ENCODE assay signal across 23 cellular contexts in genomic region chr22:31440681-31441080, GRCh38.
"Had no signal": no experiment of that assay in that cellular context is flagged by ENCODE, and none has a peak within 500 bp of the region (broad histone marks: within the 10 kb centered on the region; RNA-seq: fewer than 3 reads in every experiment).

No MANE protein-coding gene starts in this region.

- ATAC-seq: lower lobe of right lung; natural killer cell treated with Interleukin-12 subunit alpha and Interleukin-12 subunit beta and Interleukin-15 and Interleukin-18, amount 100 ng/mL, for 72 hours; pancreas had no signal

- H3K27me3 ChIP-seq: dorsolateral prefrontal cortex, hepatocyte, pancreas, stomach had no signal

- H3K9me3 ChIP-seq: left ventricle myocardium inferior, lower lobe of right lung, pancreas, stomach, thoracic aorta had no signal

- H3K27me3 Mint-ChIP-seq: memory B cell; natural killer cell treated with Interleukin-12 subunit alpha and Interleukin-12 subunit beta and Interleukin-15 and Interleukin-18, amount 100 ng/mL, for 72 hours; progenitor cell of endocrine pancreas had no signal

- H3K4me1 Mint-ChIP-seq: memory B cell had no signal

- FAIRE-seq: kidney, pancreas had no signal

- H3K9me3 Mint-ChIP-seq: memory B cell; natural killer cell treated with Interleukin-12 subunit alpha and Interleukin-12 subunit beta and Interleukin-15 and Interleukin-18, amount 100 ng/mL, for 72 hours had no signal

- H3K27ac Mint-ChIP-seq: memory B cell; natural killer cell treated with Interleukin-12 subunit alpha and Interleukin-12 subunit beta and Interleukin-15 and Interleukin-18, amount 100 ng/mL, for 72 hours; progenitor cell of endocrine pancreas had no signal

- H3K4me3 ChIP-seq: dorsolateral prefrontal cortex, hepatocyte, left ventricle myocardium inferior, lower lobe of right lung, pancreas, smooth muscle cell, stomach, thoracic aorta had no signal

- H2AFZ ChIP-seq: hepatocyte had no signal

- H3K4me2 ChIP-seq: hepatocyte, smooth muscle cell had no signal

- H3K4me1 ChIP-seq: lower lobe of right lung, pancreas, stomach had no signal

- H3K27ac ChIP-seq: hepatocyte, lower lobe of right lung, pancreas, stomach, thoracic aorta had no signal

- DNase-seq: cortex of kidney; dorsolateral prefrontal cortex; effector CD8-positive, alpha-beta T cell; foreskin melanocyte; head of caudate nucleus; kidney; left cardiac atrium; left ventricle myocardium inferior; lower lobe of right lung; midbrain; occipital lobe; pancreas; right cardiac atrium; stimulated activated CD4-positive, alpha-beta T cell treated with anti-CD3 and anti-CD28 coated beads, Interleukin-2, amount 100 ng/mL, for 48 hours; stomach; substantia nigra; trophoblast cell had no signal

- H3K79me2 ChIP-seq: hepatocyte had no signal

- H3K4me3 Mint-ChIP-seq: memory B cell; natural killer cell treated with Interleukin-12 subunit alpha and Interleukin-12 subunit beta and Interleukin-15 and Interleukin-18, amount 100 ng/mL, for 72 hours had no signal
